1 cellular context compared by ENCODE assay signal in the genomic region with DNA sequence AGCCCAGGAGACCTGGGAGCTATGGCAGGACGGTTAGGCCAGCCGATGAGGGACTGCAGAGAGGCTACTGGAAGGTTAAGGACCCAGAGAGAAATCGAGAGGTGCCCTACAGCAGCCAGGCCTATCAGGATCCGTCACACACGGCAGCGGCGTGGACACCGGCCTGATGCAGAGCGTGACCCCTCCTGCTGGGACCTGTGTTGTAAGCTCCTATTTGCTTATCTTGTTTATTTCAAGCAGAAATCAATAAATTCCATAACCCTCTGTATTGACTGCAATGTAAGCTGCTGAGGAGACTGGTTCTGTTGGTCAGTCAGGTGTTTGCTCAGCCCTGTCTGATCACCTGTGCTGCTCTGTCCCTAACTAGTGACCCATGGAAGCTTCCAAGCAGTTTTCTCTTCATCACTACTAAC.
TF ChIP-seq lines count a peak whose summit lies in the region.

No MANE protein-coding gene starts in this region.

TF ChIP-seq in HepG2, 621 proteins besides CTCF, POLR2A, EP300 and RAD21 (continued from another document and continues in another):
- TF ChIP-seq TRIM22 (IDR thresholded peaks at IDR 0.05) (no peak), RXRA (CRISPR knock-in tag; IDR thresholded peaks at IDR 0.05) (peak; percentile 86), ZFP36L1 (CRISPR knock-in tag; IDR thresholded peaks at IDR 0.05) (0 out of 2 replicates have a peak, but pooled peaks have one; percentile 64), KAT2B (IDR thresholded peaks at IDR 0.05; ENCODE audit: borderline replicate concordance, low read depth, low read length) (peak; percentile 98), DDIT3 (CRISPR knock-in tag; IDR thresholded peaks at IDR 0.05) (no peak), GMEB1 (CRISPR knock-in tag; IDR thresholded peaks at IDR 0.05; ENCODE audit: borderline replicate concordance) (peak; percentile 64; the same call in 1 of the 2 replicates), ZNF441 (CRISPR knock-in tag; IDR thresholded peaks at IDR 0.05; ENCODE audit: borderline replicate concordance) (peak; percentile 81), MNT (IDR thresholded peaks at IDR 0.05) (no peak), IRX3 (CRISPR knock-in tag; IDR thresholded peaks at IDR 0.05; ENCODE audit: borderline replicate concordance, low read depth) (no peak), ZNF713 (CRISPR knock-in tag; IDR thresholded peaks at IDR 0.05) (no peak), ZNF691 (CRISPR knock-in tag; IDR thresholded peaks at IDR 0.05; ENCODE audit: borderline replicate concordance, low read depth) (no peak), TMF1 (CRISPR knock-in tag; IDR thresholded peaks at IDR 0.05; ENCODE audit: low read depth) (no peak), IRF2 (CRISPR knock-in tag; IDR thresholded peaks at IDR 0.05) (peak; percentile 56; the same call in 1 of the 2 replicates), ZFP62 (CRISPR knock-in tag; IDR thresholded peaks at IDR 0.05) (no peak), MAF1 (CRISPR knock-in tag; IDR thresholded peaks at IDR 0.05; ENCODE audit: borderline replicate concordance) (no peak), REL (CRISPR knock-in tag; conservative IDR thresholded peaks at IDR 0.05) (no peak), ZNF598 (CRISPR knock-in tag; IDR thresholded peaks at IDR 0.05; ENCODE audit: borderline replicate concordance) (no peak), SP140L (CRISPR knock-in tag; IDR thresholded peaks at IDR 0.05; ENCODE audit: borderline replicate concordance) (no peak), FOXO1 (CRISPR knock-in tag; IDR thresholded peaks at IDR 0.05) (peak; percentile 96), LCORL (IDR thresholded peaks at IDR 0.05) (no peak), LCORL (CRISPR knock-in tag; IDR thresholded peaks at IDR 0.05) (peak; percentile 97), POGK (CRISPR knock-in tag; conservative IDR thresholded peaks at IDR 0.05) (no peak; the same call in 1 of the 2 replicates), ZNF737 (CRISPR knock-in tag; IDR thresholded peaks at IDR 0.05; ENCODE audit: borderline replicate concordance) (no peak), PITX1 (CRISPR knock-in tag; IDR thresholded peaks at IDR 0.05) (peak; percentile 93), ZFY (CRISPR knock-in tag; IDR thresholded peaks at IDR 0.05) (no peak), RBAK (CRISPR knock-in tag; IDR thresholded peaks at IDR 0.05) (no peak), ZMYM4 (CRISPR knock-in tag; IDR thresholded peaks at IDR 0.05) (peak; percentile 92), TFE3 (CRISPR knock-in tag; IDR thresholded peaks at IDR 0.05) (peak; percentile 35; the same call in 1 of the 2 replicates), ZNF549 (CRISPR knock-in tag; IDR thresholded peaks at IDR 0.05) (no peak), ETV5 (CRISPR knock-in tag; IDR thresholded peaks at IDR 0.05; ENCODE audit: borderline replicate concordance) (no peak), PRPF4 (IDR thresholded peaks at IDR 0.05; ENCODE audit: low read depth, low read length, poor library complexity, severe bottlenecking) (no peak), NCOR1 (IDR thresholded peaks at IDR 0.05; ENCODE audit: borderline replicate concordance, low read length) (peak; percentile 59; the same call in 1 of the 2 replicates), RFXAP (CRISPR knock-in tag; IDR thresholded peaks at IDR 0.05; ENCODE audit: borderline replicate concordance) (no peak), CCDC6 (CRISPR knock-in tag; IDR thresholded peaks at IDR 0.05) (no peak)
- TF ChIP-seq, protein P1, sequence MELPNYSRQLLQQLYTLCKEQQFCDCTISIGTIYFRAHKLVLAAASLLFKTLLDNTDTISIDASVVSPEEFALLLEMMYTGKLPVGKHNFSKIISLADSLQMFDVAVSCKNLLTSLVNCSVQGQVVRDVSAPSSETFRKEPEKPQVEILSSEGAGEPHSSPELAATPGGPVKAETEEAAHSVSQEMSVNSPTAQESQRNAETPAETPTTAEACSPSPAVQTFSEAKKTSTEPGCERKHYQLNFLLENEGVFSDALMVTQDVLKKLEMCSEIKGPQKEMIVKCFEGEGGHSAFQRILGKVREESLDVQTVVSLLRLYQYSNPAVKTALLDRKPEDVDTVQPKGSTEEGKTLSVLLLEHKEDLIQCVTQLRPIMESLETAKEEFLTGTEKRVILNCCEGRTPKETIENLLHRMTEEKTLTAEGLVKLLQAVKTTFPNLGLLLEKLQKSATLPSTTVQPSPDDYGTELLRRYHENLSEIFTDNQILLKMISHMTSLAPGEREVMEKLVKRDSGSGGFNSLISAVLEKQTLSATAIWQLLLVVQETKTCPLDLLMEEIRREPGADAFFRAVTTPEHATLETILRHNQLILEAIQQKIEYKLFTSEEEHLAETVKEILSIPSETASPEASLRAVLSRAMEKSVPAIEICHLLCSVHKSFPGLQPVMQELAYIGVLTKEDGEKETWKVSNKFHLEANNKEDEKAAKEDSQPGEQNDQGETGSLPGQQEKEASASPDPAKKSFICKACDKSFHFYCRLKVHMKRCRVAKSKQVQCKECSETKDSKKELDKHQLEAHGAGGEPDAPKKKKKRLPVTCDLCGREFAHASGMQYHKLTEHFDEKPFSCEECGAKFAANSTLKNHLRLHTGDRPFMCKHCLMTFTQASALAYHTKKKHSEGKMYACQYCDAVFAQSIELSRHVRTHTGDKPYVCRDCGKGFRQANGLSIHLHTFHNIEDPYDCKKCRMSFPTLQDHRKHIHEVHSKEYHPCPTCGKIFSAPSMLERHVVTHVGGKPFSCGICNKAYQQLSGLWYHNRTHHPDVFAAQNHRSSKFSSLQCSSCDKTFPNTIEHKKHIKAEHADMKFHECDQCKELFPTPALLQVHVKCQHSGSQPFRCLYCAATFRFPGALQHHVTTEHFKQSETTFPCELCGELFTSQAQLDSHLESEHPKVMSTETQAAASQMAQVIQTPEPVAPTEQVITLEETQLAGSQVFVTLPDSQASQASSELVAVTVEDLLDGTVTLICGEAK (IDR thresholded peaks at IDR 0.05): no peak
- TF ChIP-seq, protein P1 (CRISPR knock-in tag; IDR thresholded peaks at IDR 0.05): peak; percentile 39; the same call in 1 of the 2 replicates
- TF ChIP-seq, protein P2, sequence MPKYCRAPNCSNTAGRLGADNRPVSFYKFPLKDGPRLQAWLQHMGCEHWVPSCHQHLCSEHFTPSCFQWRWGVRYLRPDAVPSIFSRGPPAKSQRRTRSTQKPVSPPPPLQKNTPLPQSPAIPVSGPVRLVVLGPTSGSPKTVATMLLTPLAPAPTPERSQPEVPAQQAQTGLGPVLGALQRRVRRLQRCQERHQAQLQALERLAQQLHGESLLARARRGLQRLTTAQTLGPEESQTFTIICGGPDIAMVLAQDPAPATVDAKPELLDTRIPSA (CRISPR knock-in tag; IDR thresholded peaks at IDR 0.05; ENCODE audit: borderline replicate concordance): no peak
- TF ChIP-seq, protein P3, sequence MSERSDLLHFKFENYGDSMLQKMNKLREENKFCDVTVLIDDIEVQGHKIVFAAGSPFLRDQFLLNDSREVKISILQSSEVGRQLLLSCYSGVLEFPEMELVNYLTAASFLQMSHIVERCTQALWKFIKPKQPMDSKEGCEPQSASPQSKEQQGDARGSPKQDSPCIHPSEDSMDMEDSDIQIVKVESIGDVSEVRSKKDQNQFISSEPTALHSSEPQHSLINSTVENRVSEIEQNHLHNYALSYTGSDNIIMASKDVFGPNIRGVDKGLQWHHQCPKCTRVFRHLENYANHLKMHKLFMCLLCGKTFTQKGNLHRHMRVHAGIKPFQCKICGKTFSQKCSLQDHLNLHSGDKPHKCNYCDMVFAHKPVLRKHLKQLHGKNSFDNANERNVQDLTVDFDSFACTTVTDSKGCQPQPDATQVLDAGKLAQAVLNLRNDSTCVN (CRISPR knock-in tag; IDR thresholded peaks at IDR 0.05; ENCODE audit: borderline replicate concordance): no peak
